Comparison of ENCODE assay signal across 13 cellular contexts in the genomic region with DNA sequence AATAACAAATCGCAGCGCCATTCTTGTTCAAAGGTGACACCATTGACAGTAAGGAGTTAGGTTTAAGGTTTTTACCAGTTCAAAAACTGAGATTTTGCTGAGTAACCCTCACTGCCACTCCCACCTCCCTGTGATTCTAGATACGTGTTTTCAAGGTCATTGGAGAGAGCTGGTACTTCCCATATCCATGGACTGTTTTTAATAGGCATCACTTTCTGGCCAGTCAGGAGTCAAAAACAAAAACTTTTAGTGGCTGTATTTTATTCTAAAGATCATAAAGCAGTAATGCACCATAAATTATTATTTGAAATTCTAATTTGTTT.
DNase-seq lines count a peak whose midpoint lies in the region; ATAC-seq, FAIRE-seq and TF ChIP-seq lines count a peak whose summit lies in the region.
"Had no signal": no experiment of that assay in that cellular context is flagged by ENCODE, and none has a peak within 500 bp of the region (broad histone marks: within the 10 kb centered on the region; RNA-seq: fewer than 3 reads in every experiment).

No MANE protein-coding gene starts in this region.

- no peak for ATAC-seq in DND-41 (ENCODE audit: insufficient read depth, low read depth)
- peak; percentile 4 for ATAC-seq in HG02938 (IDR thresholded peaks at IDR 0.05; ENCODE audit: unreplicated experiment)
- no peak for ATAC-seq in HG03571 (IDR thresholded peaks at IDR 0.05; ENCODE audit: unreplicated experiment)

- H4K20me1 ChIP-seq in DND-41 (ENCODE audit: insufficient read depth, low read length) = no peaks in the 10 kb centered on the region

- H3K79me2 ChIP-seq in DND-41 (ENCODE audit: insufficient read depth, low read length) = peaks cover 60% of the 10 kb centered on the region

- no peaks in the 10 kb centered on the region for H3K4me1 ChIP-seq in DND-41 (ENCODE audit: insufficient read depth, low read length)

- H3K27ac ChIP-seq in DND-41 (ENCODE audit: low read length) (peak overlapping the region; percentile 54; the same call in 1 of the 2 replicates), skin epidermis (peak overlapping the region in 13 of 21 experiments; percentile 1 to 82 (median 46)), brain microvascular endothelial cell (no peak overlapping the region)
- H3K27ac ChIP-seq: ovary, SJSA1 had no signal

- peaks cover 22% of the 10 kb centered on the region for H3K36me3 Mint-ChIP-seq in activated naive CD8-positive, alpha-beta T cell

- H3K4me1 Mint-ChIP-seq in activated naive CD8-positive, alpha-beta T cell (ENCODE audit: low read depth) = peaks cover 41% of the 10 kb centered on the region

- no peak overlapping the region for H3K4me2 ChIP-seq in DND-41 (ENCODE audit: insufficient read depth, low read length)

- H3K27ac Mint-ChIP-seq in activated naive CD8-positive, alpha-beta T cell = peak overlapping the region; percentile 75

- no peaks in the 10 kb centered on the region for H3K9me3 Mint-ChIP-seq in activated naive CD8-positive, alpha-beta T cell (ENCODE audit: low read depth)

- no peak for FAIRE-seq in H54 (lab: Jason Lieb, UNC)

- in situ Hi-C loops in brain microvascular endothelial cell (cut with HindIII; ENCODE audit: low pct_ligation_motif_present, low sequenced_read_pairs) = no loop called here

- DNase-seq in DND-41 (no peak), H54 (ENCODE audit: insufficient read length, low spot score) (no peak), brain microvascular endothelial cell (no peak)
- DNase-seq: activated CD4-positive, CD25-positive, alpha-beta regulatory T cell; activated effector memory CD4-positive, alpha-beta T cell treated with Interleukin-2 at 50 U/mL for 16 hours; NCI-H1417; NCI-H526 treated with DMSO at 0.1 percent for 48 hours; ovary had no signal

- H3K27me3 ChIP-seq in DND-41 (ENCODE audit: insufficient read depth, low read length, poor library complexity) (no peaks in the 10 kb centered on the region), brain microvascular endothelial cell (replicated peaks) (no peaks in the 10 kb centered on the region)
- H3K27me3 ChIP-seq: ovary, SJSA1 had no signal

- H3K9ac ChIP-seq in DND-41 (ENCODE audit: low read depth, low read length) = no peak overlapping the region

- H3K36me3 ChIP-seq in DND-41 (ENCODE audit: insufficient read depth, low read length) (peaks cover 66% of the 10 kb centered on the region), brain microvascular endothelial cell (replicated peaks) (peaks cover 2% of the 10 kb centered on the region)
- H3K36me3 ChIP-seq: ovary had no signal

- TF ChIP-seq CTCF in DND-41 (IDR thresholded peaks at IDR 0.05; ENCODE audit: borderline replicate concordance, extremely low read depth, low read length, poor library complexity, severe bottlenecking) (no peak), brain microvascular endothelial cell (IDR thresholded peaks at IDR 0.05; ENCODE audit: low read depth, low read length, missing control alignments) (no peak)

- H3K27me3 Mint-ChIP-seq in activated naive CD8-positive, alpha-beta T cell = no peaks in the 10 kb centered on the region

- TF ChIP-seq POLR2A in H54 (IDR thresholded peaks at IDR 0.05; ENCODE audit: low read depth, low read length) = no peak

- peak overlapping the region; percentile 54 for H3K4me3 Mint-ChIP-seq in activated naive CD8-positive, alpha-beta T cell

- no peak overlapping the region for H2AFZ ChIP-seq in DND-41 (ENCODE audit: low read depth, low read length)

- H3K4me3 ChIP-seq in DND-41 (ENCODE audit: low read depth in 1 of 2, low read length in 2 of 2) = no peak overlapping the region
- no peak overlapping the region for H3K4me3 ChIP-seq in skin epidermis
- H3K4me3 ChIP-seq in brain microvascular endothelial cell (ENCODE audit: low read depth, low read length) = no peak overlapping the region
- H3K4me3 ChIP-seq: ovary, SJSA1 had no signal

- H3K9me3 ChIP-seq in DND-41 (ENCODE audit: insufficient read depth, low read length, severe bottlenecking) = no peaks in the 10 kb centered on the region
- H3K9me3 ChIP-seq: ovary, SJSA1 had no signal
